17 cellular contexts compared by ENCODE assay signal in the genomic region with DNA sequence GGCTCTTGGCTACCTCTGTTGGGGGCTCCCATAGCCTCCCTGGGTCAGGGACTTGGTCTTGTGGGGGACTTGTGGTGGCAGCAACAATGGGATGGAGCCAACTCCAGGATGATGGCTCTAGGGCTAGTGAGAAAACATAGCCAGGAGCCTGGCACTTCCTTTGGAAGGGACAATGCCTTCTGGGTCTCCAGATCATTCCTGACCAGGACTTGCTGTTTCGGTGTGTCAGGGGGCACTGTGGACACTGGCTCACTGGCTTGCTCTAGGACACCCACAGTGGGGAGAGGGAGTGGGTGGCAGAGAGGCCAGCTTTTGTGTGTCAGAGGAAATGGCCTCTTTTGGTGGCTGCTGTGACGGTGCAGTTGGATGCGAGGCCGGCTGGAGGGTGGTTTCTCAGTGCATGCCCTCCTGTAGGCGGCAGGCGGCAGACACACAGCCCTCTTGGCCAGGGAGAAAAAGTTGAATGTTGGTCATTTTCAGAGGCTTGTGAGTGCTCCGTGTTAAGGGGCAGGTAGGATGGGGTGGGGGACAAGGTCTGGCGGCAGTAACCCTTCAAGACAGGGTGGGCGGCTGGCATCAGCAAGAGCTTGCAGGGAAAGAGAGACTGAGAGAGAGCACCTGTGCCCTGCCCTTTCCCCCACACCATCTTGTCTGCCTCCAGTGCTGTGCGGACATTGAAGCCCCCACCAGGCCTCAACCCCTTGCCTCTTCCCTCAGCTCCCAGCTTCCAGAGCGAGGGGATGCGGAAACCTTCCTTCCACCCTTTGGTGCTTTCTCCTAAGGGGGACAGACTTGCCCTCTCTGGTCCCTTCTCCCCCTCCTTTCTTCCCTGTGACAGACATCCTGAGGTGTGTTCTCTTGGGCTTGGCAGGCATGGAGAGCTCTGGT. TPM values are rescaled to one million over a fixed set of nuclear protein-coding genes. Genes with fewer than 3 reads are reported as not detected.
DNase-seq lines count a peak whose midpoint lies in the region; ATAC-seq and TF ChIP-seq lines count a peak whose summit lies in the region.
"Had no signal": no experiment of that assay in that cellular context is flagged by ENCODE, and none has a peak within 500 bp of the region (broad histone marks: within the 10 kb centered on the region; RNA-seq: fewer than 3 reads in every experiment).

No MANE protein-coding gene starts in this region.

- H3K9me3 ChIP-seq in Caco-2 (no peaks in the 10 kb centered on the region), right cardiac atrium (ENCODE audit: control insufficient read depth, low read length) (no peaks in the 10 kb centered on the region), gastrocnemius medialis (no peaks in the 10 kb centered on the region), PC-9 (ENCODE audit: insufficient read depth, low read depth) (no peaks in the 10 kb centered on the region)
- H3K9me3 ChIP-seq: SJCRH30, tibial artery had no signal

- no peak overlapping the region for H3K4me3 Mint-ChIP-seq in Caco-2 (ENCODE audit: unreplicated experiment)
- H3K4me3 Mint-ChIP-seq: activated naive CD4-positive, alpha-beta T cell treated with anti-CD3 and anti-CD28 coated beads for 36 hours; activated T-cell treated with anti-CD3 and anti-CD28 coated beads, Interleukin-2, amount 50 U/mL, for 72 hours; memory B cell had no signal

- intact Hi-C loops in Caco-2 (cut with micrococcal nuclease; ENCODE audit: unreplicated experiment) (no loop called here), right cardiac atrium (cut with DNase I) (no loop called here), gastrocnemius medialis (cut with DNase I; ENCODE audit: low total_unique reads) (no loop called here), PC-9 (cut with micrococcal nuclease; ENCODE audit: unreplicated experiment) (no loop called here)

- no peak overlapping the region for H3K4me3 ChIP-seq in Caco-2 (ENCODE audit: low read depth, low read length)
- no peak overlapping the region for H3K4me3 ChIP-seq in right cardiac atrium (ENCODE audit: low read length)
- no peak overlapping the region for H3K4me3 ChIP-seq in gastrocnemius medialis
- H3K4me3 ChIP-seq in PC-9 = no peak overlapping the region
- H3K4me3 ChIP-seq: SJCRH30, tibial artery had no signal

- in situ Hi-C loops in gastrocnemius medialis (cut with MboI; ENCODE audit: low sequenced_read_pairs in 4 of 4) = no loop called here

- 84% methylated on average over 12 of the region's 12 CpGs for WGBS in right cardiac atrium

- peaks cover 30% of the 10 kb centered on the region for H3K36me3 ChIP-seq in Caco-2 (ENCODE audit: control insufficient read depth, insufficient read depth, low read length)
- peaks cover 0 to 69% of the 10 kb centered on the region in 2 donors for H3K36me3 ChIP-seq in gastrocnemius medialis
- H3K36me3 ChIP-seq in PC-9 (ENCODE audit: low read depth) = peaks cover 87% of the 10 kb centered on the region

- H3K4me1 ChIP-seq in Caco-2 (peaks cover 12% of the 10 kb centered on the region), right cardiac atrium (ENCODE audit: control insufficient read depth, insufficient read depth, low read length) (peaks cover 14% of the 10 kb centered on the region), gastrocnemius medialis (peaks cover 49 to 73% of the 10 kb centered on the region in 2 donors), PC-9 (replicated peaks; ENCODE audit: insufficient read depth) (peaks cover 28% of the 10 kb centered on the region)

- H3K4me2 ChIP-seq in PC-9 = no peak overlapping the region

- H3K9me2 ChIP-seq in PC-9 (ENCODE audit: insufficient read depth) = no peaks in the 10 kb centered on the region

- H3K27me3 ChIP-seq in Caco-2 (replicated peaks; ENCODE audit: control insufficient read depth, insufficient read depth, low read length) = no peaks in the 10 kb centered on the region
- H3K27me3 ChIP-seq in right cardiac atrium (ENCODE audit: control insufficient read depth, insufficient read depth) = no peaks in the 10 kb centered on the region
- no peaks in the 10 kb centered on the region for H3K27me3 ChIP-seq in gastrocnemius medialis
- no peaks in the 10 kb centered on the region for H3K27me3 ChIP-seq in PC-9 (ENCODE audit: insufficient read depth, low read depth)
- H3K27me3 ChIP-seq: SJCRH30, tibial artery had no signal

- BruUV-seq in Caco-2 (replicated peaks; lab: Mats Ljungman, UMichigan) (no TSS peak), PC-9 (replicated peaks; lab: Mats Ljungman, UMichigan) (no TSS peak)

- peaks cover 96% of the 10 kb centered on the region for H3K79me2 ChIP-seq in PC-9 (ENCODE audit: low read depth)

- peaks cover 100% of the 10 kb centered on the region for H3K36me3 Mint-ChIP-seq in Caco-2 (ENCODE audit: insufficient read depth, unreplicated experiment)
- H3K36me3 Mint-ChIP-seq: memory B cell, T-cell had no signal

- POLR2A ChIA-PET in Caco-2 (lab: Charles Lee) (interaction anchor here (1.0 kb wide), 1 partner anchor 10 kb away, joined by 4 read pairs; the partner anchor contains the start of gene VEGFA), RWPE1 (lab: Yijun Ruan, JAX; ENCODE audit: low non-redundant PET) (no interaction called here), PC-9 (lab: Charles Lee; ENCODE audit: unreplicated experiment) (interaction anchor here (0.6 kb wide), 1 partner anchor 9 kb away, joined by 3 read pairs; no protein-coding TSS in a partner anchor)

- CTCF ChIA-PET in Caco-2 (lab: Charles Lee) = no interaction called here
- CTCF ChIA-PET in RWPE1 (lab: Yijun Ruan, JAX) = no interaction called here
- CTCF ChIA-PET in PC-9 (lab: Charles Lee) = no interaction called here

- TF ChIP-seq CTCF in Caco-2 (IDR thresholded peaks at IDR 0.05; ENCODE audit: insufficient read depth in 1 of 2, low read depth in 1 of 2, low read length in 1 of 2, severe bottlenecking in 1 of 2, unreplicated experiment in 1 of 2) = no peak
- no peak for TF ChIP-seq CTCF in RWPE1 (conservative IDR thresholded peaks at IDR 0.05; ENCODE audit: low read depth)
- TF ChIP-seq CTCF in gastrocnemius medialis (IDR thresholded peaks at IDR 0.05 in 4 of 5, conservative IDR thresholded peaks at IDR 0.05 in 1 of 5) = no peak
- no peak for TF ChIP-seq CTCF in PC-9 (conservative IDR thresholded peaks at IDR 0.05)

- peak overlapping the region; percentile 34 for H3K27ac Mint-ChIP-seq in Caco-2 (ENCODE audit: unreplicated experiment)
- H3K27ac Mint-ChIP-seq: activated naive CD4-positive, alpha-beta T cell treated with anti-CD3 and anti-CD28 coated beads for 36 hours; activated T-cell treated with anti-CD3 and anti-CD28 coated beads, Interleukin-2, amount 50 U/mL, for 72 hours; memory B cell; T-cell had no signal

- H3K4me1 Mint-ChIP-seq in Caco-2 (ENCODE audit: low read depth, unreplicated experiment) = peaks cover 6% of the 10 kb centered on the region

- peaks cover 92% of the 10 kb centered on the region for H3F3A ChIP-seq in PC-9 (ENCODE audit: insufficient read depth, low read depth)

- ATAC-seq in right cardiac atrium = no peak
- no peak for ATAC-seq in gastrocnemius medialis
- ATAC-seq: activated T-cell treated with anti-CD3 and anti-CD28 coated beads, Interleukin-2, amount 50 U/mL, for 72 hours; T-cell had no signal

- H2AFZ ChIP-seq in PC-9 = no peak overlapping the region

- H3K27me3 Mint-ChIP-seq in Caco-2 (ENCODE audit: insufficient read depth, unreplicated experiment) = no peaks in the 10 kb centered on the region
- H3K27me3 Mint-ChIP-seq: memory B cell had no signal

- DNase-seq in Caco-2 (no peak), RWPE1 (ENCODE audit: low spot score) (no peak), right cardiac atrium (peak in 1 of 3 donors; percentile 42), gastrocnemius medialis (no peak), PC-9 (no peak), superior temporal gyrus (ENCODE audit: extremely low spot score) (no peak), AG08395 (ENCODE audit: low spot score) (no peak)
- DNase-seq: activated naive CD4-positive, alpha-beta T cell treated with anti-CD3 and anti-CD28 coated beads for 36 hours; activated T-cell treated with anti-CD3 and anti-CD28 coated beads, Interleukin-2, amount 50 U/mL, for 72 hours; cerebellar nuclear complex; NCI-H1092; NCI-H2029 treated with DMSO at 0.1 percent for 48 hours; NCI-H748 treated with DMSO at 0.1 percent for 48 hours; SJCRH30; T-cell; tibial artery had no signal

- TF ChIP-seq POLR2A in gastrocnemius medialis (IDR thresholded peaks at IDR 0.05) = no peak

- peaks cover 100% of the 10 kb centered on the region for H4K20me1 ChIP-seq in PC-9 (ENCODE audit: insufficient read depth)

- H3K27ac ChIP-seq in RWPE1 = peak overlapping the region; percentile 47
- H3K27ac ChIP-seq in right cardiac atrium (ENCODE audit: low read length) = peak overlapping the region; percentile 24
- H3K27ac ChIP-seq in gastrocnemius medialis = peak overlapping the region; percentile 94 to 100 (median 98)
- no peak overlapping the region; the same call in 1 of the 2 replicates for H3K27ac ChIP-seq in PC-9
- H3K27ac ChIP-seq: SJCRH30, tibial artery had no signal

- H3K9me3 Mint-ChIP-seq in Caco-2 (ENCODE audit: unreplicated experiment) = no peaks in the 10 kb centered on the region
- H3K9me3 Mint-ChIP-seq: activated naive CD4-positive, alpha-beta T cell treated with anti-CD3 and anti-CD28 coated beads for 36 hours; activated T-cell treated with anti-CD3 and anti-CD28 coated beads, Interleukin-2, amount 50 U/mL, for 72 hours; memory B cell; T-cell had no signal

RNA-seq across cellular contexts. Expression of gene VEGFA, which starts 9.2 kb away (rescaled TPM):
- total RNA-seq in Caco-2 (2022) = 172 and 174 TPM in 2 replicates
- 100 to 1,000 TPM; 163 to 296 (median 219) TPM for total RNA-seq in right cardiac atrium
- polyA plus RNA-seq in right cardiac atrium = 246 TPM
- total RNA-seq in gastrocnemius medialis = 100 to 1,000 TPM in 3 of 4 donors, 10 to 100 TPM in 1; 66.4 to 195 (median 149) TPM
- 112 and 117 TPM in 2 replicates for total RNA-seq in PC-9 (2021)
